ENCODE assay signal across 29 cellular contexts in the genomic region with DNA sequence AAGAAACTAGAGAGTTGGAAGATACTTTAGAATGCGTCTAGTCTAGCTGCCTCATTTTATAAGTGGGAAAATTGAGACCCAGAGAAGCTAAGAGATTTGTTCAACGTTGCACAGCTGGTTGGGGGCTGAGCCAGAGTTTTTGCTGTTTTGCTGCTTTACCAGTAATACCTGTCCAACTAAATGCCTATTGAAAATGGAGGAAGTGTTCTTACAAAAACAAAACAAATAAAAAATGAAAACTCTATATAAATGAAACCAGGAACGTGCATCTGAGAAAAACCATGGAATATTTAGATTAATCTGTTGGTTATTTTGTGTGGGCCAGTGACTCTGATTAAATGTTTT. TPM values are rescaled to one million over a fixed set of nuclear protein-coding genes. Genes with fewer than 3 reads are reported as not detected.
DNase-seq lines count a peak whose midpoint lies in the region; ATAC-seq, FAIRE-seq and TF ChIP-seq lines count a peak whose summit lies in the region.
"Had no signal": no experiment of that assay in that cellular context is flagged by ENCODE, and none has a peak within 500 bp of the region (broad histone marks: within the 10 kb centered on the region; RNA-seq: fewer than 3 reads in every experiment).

No MANE protein-coding gene starts in this region.

- H3K27ac ChIP-seq in A549 (no peak overlapping the region), GM23338 (ENCODE audit: low read depth) (peak overlapping the region; percentile 6; the same call in 1 of the 2 replicates), SJSA1 (0 out of 2 replicates have a peak overlapping the region, but pooled peaks have one; percentile 3), right lobe of liver (peak overlapping the region in 2 of 3 donors; percentile 35 to 42), suprapubic skin (no peak overlapping the region)
- H3K27ac ChIP-seq: cardiac muscle cell, colonic mucosa, epithelial cell of prostate, ovary, PC-9 had no signal

- H3K36me3 ChIP-seq in GM23338 (ENCODE audit: insufficient read depth) (no peaks in the 10 kb centered on the region), SJSA1 (0 out of 2 replicates have a peak, but pooled peaks cover 6% of the 10 kb centered on the region), right lobe of liver (no peaks in the 10 kb centered on the region), suprapubic skin (no peaks in the 10 kb centered on the region)
- H3K36me3 ChIP-seq: cardiac muscle cell, colonic mucosa, ovary had no signal

- H3K79me2 ChIP-seq in GM23338 (replicated peaks; ENCODE audit: insufficient read depth): peaks cover 100% of the 10 kb centered on the region

- no peaks in the 10 kb centered on the region for H3K9me3 Mint-ChIP-seq in GM23338
- H3K9me3 Mint-ChIP-seq: activated naive CD8-positive, alpha-beta T cell treated with anti-CD3 and anti-CD28 coated beads, Interleukin-2, amount 50 U/mL, for 24 hours; nephron progenitor cell; stimulated activated naive B cell treated with anti-CD40 and anti-IgM and Interleukin-4, amounts not matched to agents 10 μg/mL and 1 μg/mL and 100 μg/mL, for 72 hours had no signal

- H3K27me3 ChIP-seq in GM23338 (ENCODE audit: insufficient read depth) (no peaks in the 10 kb centered on the region), SJSA1 (replicated peaks) (no peaks in the 10 kb centered on the region), right lobe of liver (no peaks in the 10 kb centered on the region), suprapubic skin (no peaks in the 10 kb centered on the region)
- H3K27me3 ChIP-seq: cardiac muscle cell, colonic mucosa, ovary had no signal

- TF ChIP-seq CTCF in A549 (IDR thresholded peaks at IDR 0.05) (no peak), GM23338 (conservative IDR thresholded peaks at IDR 0.05; ENCODE audit: low read depth in 2 of 2) (no peak), right lobe of liver (IDR thresholded peaks at IDR 0.05) (no peak), suprapubic skin (IDR thresholded peaks at IDR 0.05) (no peak)

- no peak for TF ChIP-seq RAD21 in A549 (conservative IDR thresholded peaks at IDR 0.05 in 1 of 2, IDR thresholded peaks at IDR 0.05 in 1 of 2)

- TF ChIP-seq EP300 in A549 (IDR thresholded peaks at IDR 0.05) (no peak), suprapubic skin (IDR thresholded peaks at IDR 0.05) (no peak)

- H3K27me3 Mint-ChIP-seq in GM23338 (ENCODE audit: insufficient read depth, low read depth, poor library complexity): peaks cover 1% of the 10 kb centered on the region
- H3K27me3 Mint-ChIP-seq: activated naive CD8-positive, alpha-beta T cell treated with anti-CD3 and anti-CD28 coated beads, Interleukin-2, amount 50 U/mL, for 24 hours; stimulated activated naive B cell treated with anti-CD40 and anti-IgM and Interleukin-4, amounts not matched to agents 10 μg/mL and 1 μg/mL and 100 μg/mL, for 72 hours had no signal

- no peak for TF ChIP-seq POLR2A in A549 (IDR thresholded peaks at IDR 0.05; ENCODE audit: low read length)
- TF ChIP-seq POLR2A in right lobe of liver (IDR thresholded peaks at IDR 0.05): no peak
- no peak for TF ChIP-seq POLR2A in suprapubic skin (IDR thresholded peaks at IDR 0.05)

- no peaks in the 10 kb centered on the region for H3K9me3 ChIP-seq in A549
- H3K9me3 ChIP-seq in SJSA1 (replicated peaks): no peaks in the 10 kb centered on the region
- H3K9me3 ChIP-seq in right lobe of liver: no peaks in the 10 kb centered on the region
- no peaks in the 10 kb centered on the region for H3K9me3 ChIP-seq in suprapubic skin
- H3K9me3 ChIP-seq: colonic mucosa, ovary, SK-N-SH had no signal

- H3K36me3 Mint-ChIP-seq in GM23338 (ENCODE audit: low read depth): no peaks in the 10 kb centered on the region
- H3K36me3 Mint-ChIP-seq: stimulated activated naive B cell treated with anti-CD40 and anti-IgM and Interleukin-4, amounts not matched to agents 10 μg/mL and 1 μg/mL and 100 μg/mL, for 72 hours had no signal

- H3K4me3 ChIP-seq in A549 (no peak overlapping the region), GM23338 (no peak overlapping the region), SJSA1 (no peak overlapping the region), right lobe of liver (no peak overlapping the region), suprapubic skin (no peak overlapping the region)
- H3K4me3 ChIP-seq: cardiac muscle cell, colonic mucosa, ovary, PC-9 had no signal

- no peaks in the 10 kb centered on the region for H3K9me2 ChIP-seq in GM23338 (ENCODE audit: insufficient read depth)
- H3K9me2 ChIP-seq: SK-N-SH had no signal

- peaks cover 60% of the 10 kb centered on the region for H3K4me1 Mint-ChIP-seq in GM23338
- H3K4me1 Mint-ChIP-seq: nephron progenitor cell had no signal

- H3K4me2 ChIP-seq in A549: 0 out of 3 replicates have a peak overlapping the region, but pooled peaks have one; percentile 14
- peak overlapping the region; percentile 2; the same call in 1 of the 2 replicates for H3K4me2 ChIP-seq in GM23338
- H3K4me2 ChIP-seq: PC-9, SK-N-SH had no signal

- FAIRE-seq in A549 (lab: Jason Lieb, UNC): no peak
- FAIRE-seq: astrocyte had no signal

- H2AFZ ChIP-seq in GM23338: no peak overlapping the region
- H2AFZ ChIP-seq: PC-9 had no signal

- intact Hi-C loops in right lobe of liver (cut with DNase I): no loop called here

- ATAC-seq in A549: no peak
- ATAC-seq in GM23338: no peak
- no peak for ATAC-seq in right lobe of liver
- ATAC-seq in GM18858 (IDR thresholded peaks at IDR 0.05; ENCODE audit: unreplicated experiment): no peak
- ATAC-seq: activated naive CD8-positive, alpha-beta T cell treated with anti-CD3 and anti-CD28 coated beads, Interleukin-2, amount 50 U/mL, for 24 hours had no signal

- DNase-seq in A549 (ENCODE audit: low read depth in 1 of 2, low spot score in 1 of 2) (no peak), GM23338 (ENCODE audit: low spot score) (no peak), SJSA1 (ENCODE audit: low read depth in 1 of 2, low spot score in 2 of 2) (no peak), right lobe of liver (no peak), suprapubic skin (ENCODE audit: low spot score in 2 of 2) (no peak), NCI-H146 (lab: John Stamatoyannopoulos, UW) (no peak)
- DNase-seq: ACHN; activated CD4-positive, alpha-beta T cell treated with anti-CD3 and anti-CD28 coated beads for 4 hours; activated naive CD8-positive, alpha-beta T cell treated with anti-CD3 and anti-CD28 coated beads, Interleukin-2, amount 50 U/mL, for 24 hours; colonic mucosa; DMS53; effector CD8-positive, alpha-beta T cell; hippocampal formation; KBM-7; left colon; mammary epithelial cell; NCI-H1436; NCI-H226; NCI-H526 treated with DMSO at 0.1 percent for 48 hours; nephron progenitor cell; NK-92 treated with Interleukin-12 subunit alpha and Interleukin-12 subunit beta, amount 100 ng/mL, for 24 hours; ovary; PC-9; SK-N-SH; stimulated activated naive B cell treated with anti-CD40 and anti-IgM and Interleukin-4, amounts not matched to agents 10 μg/mL and 1 μg/mL and 100 μg/mL, for 72 hours had no signal

- CTCF ChIA-PET in A549 (lab: Yijun Ruan, JAX): interaction anchor here (1.2 kb wide), 1 partner anchor 8 kb away, joined by 3 read pairs; no protein-coding TSS in a partner anchor

- WGBS in A549 (ENCODE audit: missing lambda C conversion rate): 68% methylated on average over 3 of the region's 3 CpGs
- 40% methylated on average over 3 of the region's 3 CpGs for WGBS in right lobe of liver (ENCODE audit: insufficient coverage, low coverage, low lambda C conversion rate, missing lambda C conversion rate)
- 74% methylated on average over 3 of the region's 3 CpGs for WGBS in suprapubic skin

- no peaks in the 10 kb centered on the region for H3F3A ChIP-seq in GM23338 (replicated peaks; ENCODE audit: low read depth)

- POLR2A ChIA-PET in A549 (lab: Yijun Ruan, JAX): interaction anchor here (3.0 kb wide), 1 partner anchor 15 kb away, joined by 14 read pairs; no protein-coding TSS in a partner anchor

- H3K4me1 ChIP-seq in A549: peaks cover 29% of the 10 kb centered on the region
- H3K4me1 ChIP-seq in GM23338 (ENCODE audit: insufficient read depth): peaks cover 74% of the 10 kb centered on the region
- H3K4me1 ChIP-seq in SJSA1 (replicated peaks): peaks cover 31% of the 10 kb centered on the region
- H3K4me1 ChIP-seq in right lobe of liver: peaks cover 0 to 44% (median 13%) of the 10 kb centered on the region in 4 donors
- H3K4me1 ChIP-seq in suprapubic skin: peaks cover 16% of the 10 kb centered on the region
- H3K4me1 ChIP-seq: colonic mucosa had no signal

- no peak overlapping the region for H3K4me3 Mint-ChIP-seq in GM23338
- H3K4me3 Mint-ChIP-seq: activated naive CD8-positive, alpha-beta T cell treated with anti-CD3 and anti-CD28 coated beads, Interleukin-2, amount 50 U/mL, for 24 hours; nephron progenitor cell; stimulated activated naive B cell treated with anti-CD40 and anti-IgM and Interleukin-4, amounts not matched to agents 10 μg/mL and 1 μg/mL and 100 μg/mL, for 72 hours had no signal

- peaks cover 54% of the 10 kb centered on the region for H4K20me1 ChIP-seq in GM23338 (replicated peaks; ENCODE audit: insufficient read depth)

- H3K27ac Mint-ChIP-seq in GM23338: peak overlapping the region; percentile 1; the same call in 1 of the 2 replicates
- H3K27ac Mint-ChIP-seq: activated naive CD8-positive, alpha-beta T cell treated with anti-CD3 and anti-CD28 coated beads, Interleukin-2, amount 50 U/mL, for 24 hours; nephron progenitor cell; stimulated activated naive B cell treated with anti-CD40 and anti-IgM and Interleukin-4, amounts not matched to agents 10 μg/mL and 1 μg/mL and 100 μg/mL, for 72 hours had no signal

TF ChIP-seq in A549, 52 proteins besides CTCF, POLR2A, EP300 and RAD21 (continues in another document):
- no peak for TF ChIP-seq ESRRA (IDR thresholded peaks at IDR 0.05; ENCODE audit: borderline replicate concordance, low read length)
- TF ChIP-seq HOXA7 (CRISPR knock-in tag; IDR thresholded peaks at IDR 0.05): no peak
- no peak for TF ChIP-seq KDM1A (IDR thresholded peaks at IDR 0.05; ENCODE audit: low read depth)
- TF ChIP-seq ZSCAN20 (CRISPR knock-in tag; IDR thresholded peaks at IDR 0.05): no peak

TF ChIP-seq in GM23338, 12 proteins besides CTCF, POLR2A, EP300 and RAD21 (continues in another document):
- TF ChIP-seq NANOG (IDR thresholded peaks at IDR 0.05; ENCODE audit: borderline replicate concordance): no peak
- TF ChIP-seq ZNF331 (CRISPR knock-in tag; IDR thresholded peaks at IDR 0.05; ENCODE audit: low read depth): no peak

RNA-seq across cellular contexts. Expression of a gene that starts 13.8 kb away (rescaled TPM):
- polyA plus RNA-seq in A549 (2011; rRNA removed) (26.5 and 45.3 TPM in 2 replicates), A549 (2017; fragmentation: RNase III; extraction: RNeasy Plus Mini Kit Qiagen cat#74134 plus additional on column Dnase treatment) (10.8 to 11.9 TPM (median 11.8 TPM) in 3 replicates), GM23338 (2016; fragmentation: Nextera tagmentation; extraction: Ambion mirVana) (31.9 and 34.7 TPM in 2 replicates)
- polyA plus RNA-seq in A549 (2012; cell fraction: cytosol; rRNA removed): 7.2 and 10.6 TPM in 2 replicates
- polyA plus RNA-seq in A549 (2012; cell fraction: nucleus; rRNA removed): 8.8 and 9.6 TPM in 2 replicates
- polyA minus RNA-seq in A549 (2011; rRNA and poly(A)+ RNA removed): 44.9 and 46.3 TPM in 2 replicates
- total RNA-seq in GM23338 (2014; rRNA removed; shearing (Covaris generic)): 67.7 and 78.5 TPM in 2 replicates
- 19.3 and 21.8 TPM in 2 replicates for total RNA-seq in SJSA1 (2014; rRNA removed; shearing (Covaris generic))
- total RNA-seq in right lobe of liver (10 to 100 TPM in 3 of 6 experiments, 1 to 10 TPM in 3; 8.8 to 10.6 (median 9.9) TPM), suprapubic skin (10 to 100 TPM in 2 of 4 donors, 1 to 10 TPM in 2; 7.7 to 20.8 (median 11.5) TPM)

Comparison
In these comparisons a context has a peak if more than half of its experiments do, and no peak if none do; other contexts are left out.
1. H3K27ac ChIP-seq: peak in GM23338 (single experiment), SJSA1 (single experiment) and right lobe of liver (2 of 3); none in A549 (0 of 2) and suprapubic skin (single experiment).